Comparison of ENCODE assay signal across 1 cellular context in genomic region chr4:108359936-108360681, GRCh38.
TF ChIP-seq lines count a peak whose summit lies in the region.

No MANE protein-coding gene starts in this region.

TF ChIP-seq in K562, 482 proteins besides CTCF, POLR2A, EP300 and RAD21 (continued from another document and continues in another):
- TF ChIP-seq ZNF407 (IDR thresholded peaks at IDR 0.05; ENCODE audit: low read depth) (peak; percentile 77), ARNT (IDR thresholded peaks at IDR 0.05) (peak in 1 of 2 experiments; percentile 86; a peak in 2 of 4 replicates), RBBP5 (IDR thresholded peaks at IDR 0.05; ENCODE audit: borderline replicate concordance, insufficient read depth, low read length, poor library complexity, severe bottlenecking) (peak; percentile 31), MTA1 (IDR thresholded peaks at IDR 0.05; ENCODE audit: borderline replicate concordance) (0 out of 2 replicates have a peak, but pooled peaks have one; percentile 54), EP400 (IDR thresholded peaks at IDR 0.05) (peak; percentile 74), STAT5A (IDR thresholded peaks at IDR 0.05; ENCODE audit: borderline replicate concordance, low read length) (peak; percentile 74), POLR2AphosphoS5 (IDR thresholded peaks at IDR 0.05; ENCODE audit: control insufficient read depth, insufficient read depth, low read depth, low read length) (peak; percentile 84), SOX6 (IDR thresholded peaks at IDR 0.05) (peak; percentile 78), ZNF316 (IDR thresholded peaks at IDR 0.05) (peak; percentile 76), ZNF395 (CRISPR knock-in tag; IDR thresholded peaks at IDR 0.05) (peak; percentile 19; the same call in 1 of the 2 replicates), ZKSCAN8 (CRISPR knock-in tag; IDR thresholded peaks at IDR 0.05) (no peak), MXI1 (IDR thresholded peaks at IDR 0.05; ENCODE audit: low read depth, low read length) (0 out of 2 replicates have a peak, but pooled peaks have one; percentile 16), HDAC3 (IDR thresholded peaks at IDR 0.05; ENCODE audit: borderline replicate concordance, partially characterized antibody) (peak; percentile 32), SREBF2 (CRISPR knock-in tag; IDR thresholded peaks at IDR 0.05) (no peak), GATAD2A (IDR thresholded peaks at IDR 0.05) (0 out of 2 replicates have a peak, but pooled peaks have one; percentile 45), SREBF1 (IDR thresholded peaks at IDR 0.05; ENCODE audit: borderline replicate concordance, low read depth, low read length) (no peak), MEIS2 (IDR thresholded peaks at IDR 0.05; ENCODE audit: partially characterized antibody) (peak; percentile 53), PHF21A (IDR thresholded peaks at IDR 0.05; ENCODE audit: borderline replicate concordance, low read depth) (no peak), CBFA2T3 (IDR thresholded peaks at IDR 0.05) (peak; percentile 91), NR1H2 (CRISPR knock-in tag; IDR thresholded peaks at IDR 0.05) (no peak), CBX8 (IDR thresholded peaks at IDR 0.05; ENCODE audit: borderline replicate concordance, extremely low read depth, low read depth, low read length, poor library complexity, severe bottlenecking) (no peak), NFATC3 (IDR thresholded peaks at IDR 0.05) (no peak), MYC (IDR thresholded peaks at IDR 0.05; ENCODE audit: low read depth, low read length) (peak; percentile 68), MYC (CRISPR knock-in tag; IDR thresholded peaks at IDR 0.05; ENCODE audit: borderline replicate concordance, low read depth) (no peak), SMARCE1 (IDR thresholded peaks at IDR 0.05) (peak; percentile 35; the same call in 1 of the 2 replicates), PURB (CRISPR knock-in tag; IDR thresholded peaks at IDR 0.05; ENCODE audit: low read depth) (no peak), ATF1 (CRISPR knock-in tag; IDR thresholded peaks at IDR 0.05) (no peak), ATF1 (tag; IDR thresholded peaks at IDR 0.05) (peak; percentile 52), ZBTB1 (CRISPR knock-in tag; IDR thresholded peaks at IDR 0.05; ENCODE audit: borderline replicate concordance, low read depth) (no peak), CREB1 (IDR thresholded peaks at IDR 0.05) (peak; percentile 62), CREB1 (CRISPR knock-in tag; IDR thresholded peaks at IDR 0.05) (0 out of 2 replicates have a peak, but pooled peaks have one; percentile 24), CTBP1 (IDR thresholded peaks at IDR 0.05; ENCODE audit: borderline replicate concordance) (peak; percentile 70), TEAD4 (IDR thresholded peaks at IDR 0.05; ENCODE audit: low read length) (peak; percentile 80), TEAD4 (CRISPR knock-in tag; IDR thresholded peaks at IDR 0.05; ENCODE audit: borderline replicate concordance) (no peak), PHF8 (IDR thresholded peaks at IDR 0.05; ENCODE audit: borderline replicate concordance, low read length) (no peak), NBN (IDR thresholded peaks at IDR 0.05; ENCODE audit: low read depth) (peak; percentile 73; the same call in 1 of the 2 replicates), GABPB1 (CRISPR knock-in tag; IDR thresholded peaks at IDR 0.05) (no peak), ZNF133 (CRISPR knock-in tag; IDR thresholded peaks at IDR 0.05) (no peak), TRIM24 (IDR thresholded peaks at IDR 0.05) (peak; percentile 75 to 76; a peak in 3 of 4 replicates), NCOA6 (IDR thresholded peaks at IDR 0.05) (0 out of 2 replicates have a peak, but pooled peaks have one; percentile 30), TBL1XR1 (IDR thresholded peaks at IDR 0.05; ENCODE audit: low read length in 2 of 2) (peak in 1 of 2 experiments; percentile 66; a peak in 1 of 4 replicates), ZBTB43 (CRISPR knock-in tag; IDR thresholded peaks at IDR 0.05) (no peak), CXXC5 (CRISPR knock-in tag; IDR thresholded peaks at IDR 0.05) (peak; percentile 42), SMARCA4 (IDR thresholded peaks at IDR 0.05) (peak; percentile 84)
- TF ChIP-seq, protein P1, sequence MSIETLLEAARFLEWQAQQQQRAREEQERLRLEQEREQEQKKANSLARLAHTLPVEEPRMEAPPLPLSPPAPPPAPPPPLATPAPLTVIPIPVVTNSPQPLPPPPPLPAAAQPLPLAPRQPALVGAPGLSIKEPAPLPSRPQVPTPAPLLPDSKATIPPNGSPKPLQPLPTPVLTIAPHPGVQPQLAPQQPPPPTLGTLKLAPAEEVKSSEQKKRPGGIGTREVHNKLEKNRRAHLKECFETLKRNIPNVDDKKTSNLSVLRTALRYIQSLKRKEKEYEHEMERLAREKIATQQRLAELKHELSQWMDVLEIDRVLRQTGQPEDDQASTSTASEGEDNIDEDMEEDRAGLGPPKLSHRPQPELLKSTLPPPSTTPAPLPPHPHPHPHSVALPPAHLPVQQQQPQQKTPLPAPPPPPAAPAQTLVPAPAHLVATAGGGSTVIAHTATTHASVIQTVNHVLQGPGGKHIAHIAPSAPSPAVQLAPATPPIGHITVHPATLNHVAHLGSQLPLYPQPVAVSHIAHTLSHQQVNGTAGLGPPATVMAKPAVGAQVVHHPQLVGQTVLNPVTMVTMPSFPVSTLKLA (conservative IDR thresholded peaks at IDR 0.05) = peak; percentile 57 to 78; a peak in 3 of 4 replicates
- TF ChIP-seq, protein P2, sequence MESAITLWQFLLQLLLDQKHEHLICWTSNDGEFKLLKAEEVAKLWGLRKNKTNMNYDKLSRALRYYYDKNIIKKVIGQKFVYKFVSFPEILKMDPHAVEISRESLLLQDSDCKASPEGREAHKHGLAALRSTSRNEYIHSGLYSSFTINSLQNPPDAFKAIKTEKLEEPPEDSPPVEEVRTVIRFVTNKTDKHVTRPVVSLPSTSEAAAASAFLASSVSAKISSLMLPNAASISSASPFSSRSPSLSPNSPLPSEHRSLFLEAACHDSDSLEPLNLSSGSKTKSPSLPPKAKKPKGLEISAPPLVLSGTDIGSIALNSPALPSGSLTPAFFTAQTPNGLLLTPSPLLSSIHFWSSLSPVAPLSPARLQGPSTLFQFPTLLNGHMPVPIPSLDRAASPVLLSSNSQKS (CRISPR knock-in tag; IDR thresholded peaks at IDR 0.05) = no peak
- TF ChIP-seq, protein P3, sequence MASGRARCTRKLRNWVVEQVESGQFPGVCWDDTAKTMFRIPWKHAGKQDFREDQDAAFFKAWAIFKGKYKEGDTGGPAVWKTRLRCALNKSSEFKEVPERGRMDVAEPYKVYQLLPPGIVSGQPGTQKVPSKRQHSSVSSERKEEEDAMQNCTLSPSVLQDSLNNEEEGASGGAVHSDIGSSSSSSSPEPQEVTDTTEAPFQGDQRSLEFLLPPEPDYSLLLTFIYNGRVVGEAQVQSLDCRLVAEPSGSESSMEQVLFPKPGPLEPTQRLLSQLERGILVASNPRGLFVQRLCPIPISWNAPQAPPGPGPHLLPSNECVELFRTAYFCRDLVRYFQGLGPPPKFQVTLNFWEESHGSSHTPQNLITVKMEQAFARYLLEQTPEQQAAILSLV (tag; IDR thresholded peaks at IDR 0.05) = 0 out of 2 replicates have a peak, but pooled peaks have one; percentile 24
- TF ChIP-seq, protein P4, sequence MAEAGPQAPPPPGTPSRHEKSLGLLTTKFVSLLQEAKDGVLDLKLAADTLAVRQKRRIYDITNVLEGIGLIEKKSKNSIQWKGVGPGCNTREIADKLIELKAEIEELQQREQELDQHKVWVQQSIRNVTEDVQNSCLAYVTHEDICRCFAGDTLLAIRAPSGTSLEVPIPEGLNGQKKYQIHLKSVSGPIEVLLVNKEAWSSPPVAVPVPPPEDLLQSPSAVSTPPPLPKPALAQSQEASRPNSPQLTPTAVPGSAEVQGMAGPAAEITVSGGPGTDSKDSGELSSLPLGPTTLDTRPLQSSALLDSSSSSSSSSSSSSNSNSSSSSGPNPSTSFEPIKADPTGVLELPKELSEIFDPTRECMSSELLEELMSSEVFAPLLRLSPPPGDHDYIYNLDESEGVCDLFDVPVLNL (CRISPR knock-in tag; IDR thresholded peaks at IDR 0.05; ENCODE audit: low read depth) = no peak
- TF ChIP-seq, protein P5, sequence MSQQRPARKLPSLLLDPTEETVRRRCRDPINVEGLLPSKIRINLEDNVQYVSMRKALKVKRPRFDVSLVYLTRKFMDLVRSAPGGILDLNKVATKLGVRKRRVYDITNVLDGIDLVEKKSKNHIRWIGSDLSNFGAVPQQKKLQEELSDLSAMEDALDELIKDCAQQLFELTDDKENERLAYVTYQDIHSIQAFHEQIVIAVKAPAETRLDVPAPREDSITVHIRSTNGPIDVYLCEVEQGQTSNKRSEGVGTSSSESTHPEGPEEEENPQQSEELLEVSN (IDR thresholded peaks at IDR 0.05; ENCODE audit: borderline replicate concordance in 1 of 2, extremely low read depth in 1 of 2, insufficient read depth in 1 of 2, insufficient read length in 1 of 2, low read depth in 1 of 2, low read length in 1 of 2, poor library complexity in 1 of 2, severe bottlenecking in 1 of 2) = peak; percentile 58 to 64
